8 cellular contexts compared by ENCODE assay signal in the genomic region with DNA sequence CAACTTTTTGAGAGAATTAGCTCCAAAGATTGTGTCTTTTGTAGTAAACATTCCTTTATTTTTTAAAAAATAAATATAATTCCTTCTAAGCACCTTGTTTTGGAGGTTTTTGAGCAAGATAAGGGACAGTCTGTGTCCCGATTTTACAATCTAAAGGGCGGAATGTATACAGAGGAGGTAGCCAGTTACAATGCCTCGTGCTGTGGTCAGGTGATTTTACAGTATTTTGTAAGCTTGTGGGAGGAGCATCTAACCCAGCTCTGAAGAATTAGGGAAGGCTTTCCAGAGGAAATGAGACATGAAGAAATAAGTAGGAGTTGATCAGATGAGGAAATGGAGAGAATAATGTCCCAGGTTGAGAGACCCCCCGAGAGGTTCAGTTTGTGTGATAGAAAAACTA.
DNase-seq lines count a peak whose midpoint lies in the region; ATAC-seq lines count a peak whose summit lies in the region.

No MANE protein-coding gene starts in this region.

- ATAC-seq in GM19035 (IDR thresholded peaks at IDR 0.05; ENCODE audit: unreplicated experiment) (no peak), HG03280 (IDR thresholded peaks at IDR 0.05; ENCODE audit: unreplicated experiment) (no peak)

- H3K36me3 ChIP-seq in duodenal mucosa (ENCODE audit: control insufficient read depth in 1 of 2, insufficient read depth in 2 of 2, low read length in 2 of 2) (no peaks in the 10 kb centered on the region), mucosa of stomach (ENCODE audit: control insufficient read depth, insufficient read depth, low read length) (no peaks in the 10 kb centered on the region)

- H3K4me3 ChIP-seq in GM08714 (ENCODE audit: low read length): peak overlapping the region; percentile 95
- H3K4me3 ChIP-seq in duodenal mucosa (ENCODE audit: low read depth in 1 of 2, low read length in 2 of 2): peak overlapping the region; percentile 89 to 90
- H3K4me3 ChIP-seq in mucosa of stomach (ENCODE audit: low read length): peak overlapping the region; percentile 52

- no peaks in the 10 kb centered on the region for H3K9me3 ChIP-seq in duodenal mucosa (ENCODE audit: control insufficient read depth in 1 of 2, low read length in 2 of 2)
- no peaks in the 10 kb centered on the region for H3K9me3 ChIP-seq in mucosa of stomach (ENCODE audit: control insufficient read depth, low read length)

- H3K4me1 ChIP-seq in duodenal mucosa (ENCODE audit: control insufficient read depth in 1 of 2, insufficient read depth in 2 of 2, low read length in 2 of 2) (peaks cover 16 to 23% of the 10 kb centered on the region in 2 donors), mucosa of stomach (ENCODE audit: control insufficient read depth, insufficient read depth, low read length) (peaks cover 24% of the 10 kb centered on the region)

- H3K27me3 ChIP-seq in duodenal mucosa (ENCODE audit: control insufficient read depth in 1 of 2, insufficient read depth in 2 of 2, low read length in 2 of 2) (no peaks in the 10 kb centered on the region), mucosa of stomach (ENCODE audit: control insufficient read depth, insufficient read depth, low read length) (no peaks in the 10 kb centered on the region)

- DNase-seq in NCI-H2227 (lab: John Stamatoyannopoulos, UW; ENCODE audit: unreplicated experiment) (peak; percentile 35), NCI-H2171 (lab: John Stamatoyannopoulos, UW) (no peak)
- DNase-seq in activated effector memory CD4-positive, alpha-beta T cell treated with anti-CD3 and anti-CD28 coated beads, Interleukin-2, amount 50 U/mL, for 16 hours: no peak

- H3K9ac ChIP-seq in duodenal mucosa (ENCODE audit: low read depth in 1 of 2, low read length in 2 of 2): peak overlapping the region in 1 of 2 donors; percentile 90
- H3K9ac ChIP-seq in mucosa of stomach (ENCODE audit: low read length): peak overlapping the region; percentile 97

- H3K27ac ChIP-seq in duodenal mucosa (ENCODE audit: low read depth, low read length): no peak overlapping the region
